Comparison of ENCODE assay signal across 8 cellular contexts in the genomic region with DNA sequence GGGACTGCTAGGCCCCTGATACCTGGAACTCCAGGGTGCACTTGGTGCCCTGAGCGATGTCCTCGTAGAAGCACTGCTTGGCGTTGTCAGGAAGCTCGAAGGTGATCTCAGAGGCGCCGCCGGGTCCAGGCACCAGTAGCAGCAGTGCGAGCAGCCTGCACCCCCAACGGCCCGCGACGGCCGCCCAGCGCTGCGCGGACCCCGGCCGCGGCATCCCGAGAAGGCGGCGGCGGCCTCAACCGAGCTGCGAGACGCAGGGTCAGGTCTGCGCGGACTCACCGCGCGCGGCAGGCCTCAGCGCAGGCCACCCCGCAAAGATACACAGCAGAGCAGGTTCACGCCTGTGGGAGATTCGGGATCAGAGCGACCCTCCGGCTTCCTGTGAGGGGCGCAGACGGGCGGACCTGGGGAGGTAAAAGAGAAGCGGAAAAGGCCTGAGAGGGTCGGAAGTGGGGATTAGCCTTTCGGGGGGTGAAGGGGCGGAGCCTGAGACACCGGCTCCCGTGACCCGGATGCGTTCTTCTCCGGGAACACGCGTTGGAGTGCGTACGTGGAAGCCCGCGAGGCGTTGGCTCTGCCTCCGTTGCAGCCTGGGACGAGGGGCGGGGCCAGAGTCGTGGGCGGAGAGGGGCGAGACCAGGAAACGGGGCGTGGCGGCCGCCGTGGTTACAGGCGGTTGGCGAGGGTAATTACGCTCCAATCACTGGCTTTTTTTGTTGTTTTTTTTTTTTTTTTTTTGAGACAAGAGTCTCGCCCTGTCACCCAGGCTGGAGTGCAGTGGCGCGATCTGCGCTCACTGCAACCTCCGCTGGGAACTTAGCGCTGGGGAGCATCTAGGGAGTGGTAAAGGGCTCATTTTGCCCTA. TPM values are rescaled to one million over a fixed set of nuclear protein-coding genes. Genes with fewer than 3 reads are reported as not detected.
DNase-seq lines count a peak whose midpoint lies in the region; ATAC-seq, FAIRE-seq and TF ChIP-seq lines count a peak whose summit lies in the region.

Gene TMED7 (minus strand): TSS at position 458 of the 865 bp plus-strand sequence. CDS start 244 bp downstream, at position 214.

- H3K14ac ChIP-seq in H1 (ENCODE audit: insufficient read length): no peak within 1 kb of the TSS

- DNase-seq in COLO668 (lab: John Stamatoyannopoulos, UW; ENCODE audit: unreplicated experiment) (peak; percentile 96), HT1080 (ENCODE audit: low read depth) (peak; percentile 98), NOMO-1 treated with DMSO at 0.1 percent for 48 hours (lab: John Stamatoyannopoulos, UW; ENCODE audit: unreplicated experiment) (peak; percentile 98), H1 (ENCODE audit: low read depth in 1 of 2, low spot score in 2 of 2) (peak; percentile 85 to 95), memory B cell (ENCODE audit: low spot score in 2 of 2) (peak; percentile 96 to 99)
- peak; percentile 100 for DNase-seq in activated CD8-positive, alpha-beta memory T cell treated with anti-CD3 and anti-CD28 coated beads for 4 hours (ENCODE audit: low read depth in 2 of 2)
- DNase-seq in stimulated activated CD8-positive, alpha-beta memory T cell treated with anti-CD3 and anti-CD28 coated beads, Interleukin-12 subunit alpha, Interleukin-12 subunit beta, amount 100 ng/mL, for 24 hours (ENCODE audit: extremely low read depth): peak; percentile 100

- peaks cover 2% of the 10 kb centered on the region for H3K36me3 Mint-ChIP-seq in memory B cell

- no peak for TF ChIP-seq EP300 in H1 (IDR thresholded peaks at IDR 0.05; ENCODE audit: borderline replicate concordance in 1 of 2, low read depth in 2 of 2, low read length in 2 of 2)

- H3K4ac ChIP-seq in H1 (replicated peaks; ENCODE audit: insufficient read length, low read depth, low read length): peak within 1 kb of the TSS; percentile 53

- H3K27ac Mint-ChIP-seq in memory B cell: no peak within 1 kb of the TSS

- H3K4me2 ChIP-seq in H1 (ENCODE audit: insufficient read depth in 1 of 2, low read depth in 2 of 2, low read length in 2 of 2): peak within 1 kb of the TSS; percentile 66 to 86

- H3K4me1 ChIP-seq in H1 (replicated peaks in 1 of 4; ENCODE audit: control insufficient read depth in 3 of 4, insufficient read depth in 4 of 4, low read length in 3 of 4): no peaks in the 10 kb centered on the region; a peak in 2 of 7 replicates

- POLR2A ChIA-PET in H1 (lab: Charles Lee; ENCODE audit: partially characterized antibody): interaction anchor here (0.9 to 2.4 kb wide), 6 partner anchors 61 to 330 kb away, joined by 3 to 11 read pairs (median 4); partner anchors contain the start of genes AP3S1, ATG12, CCDC112 and CDO1

- H3K36me3 ChIP-seq in H1 (ENCODE audit: control insufficient read depth in 2 of 4, insufficient read depth in 4 of 4, low read length in 3 of 4): peaks cover 0 to 3% (median 0%) of the 10 kb centered on the region in 4 experiments; a peak in 1 of 8 replicates

- no peak within 1 kb of the TSS; the same call in 1 of the 2 replicates for H3K18ac ChIP-seq in H1 (ENCODE audit: extremely low read depth, low read length)

- H3K4me3 ChIP-seq in H1 (ENCODE audit: extremely low read depth in 1 of 4, insufficient read depth in 2 of 4, low read depth in 3 of 4, low read length in 4 of 4): peak within 1 kb of the TSS; percentile 86 to 96 (median 94)

- no peak for FAIRE-seq in H1 (lab: Jason Lieb, UNC)

- no peak within 1 kb of the TSS for H3K4me3 Mint-ChIP-seq in memory B cell

- H3K23ac ChIP-seq in H1 (ENCODE audit: insufficient read length): no peak within 1 kb of the TSS

- no peak; a peak in 1 of 4 replicates for TF ChIP-seq RAD21 in H1 (IDR thresholded peaks at IDR 0.05 in 1 of 2, conservative IDR thresholded peaks at IDR 0.05 in 1 of 2; ENCODE audit: low read depth in 2 of 2, low read length in 2 of 2)

- peaks cover 6% of the 10 kb centered on the region; the same call in 1 of the 2 replicates for H3K23me2 ChIP-seq in H1 (ENCODE audit: low read depth, low read length)

- ATAC-seq in GM21360 (IDR thresholded peaks at IDR 0.05; ENCODE audit: unreplicated experiment) (peak; percentile 89), memory B cell (ENCODE audit: low read depth) (peak; percentile 88)

- peak within 1 kb of the TSS; percentile 73 for H4K8ac ChIP-seq in H1 (ENCODE audit: extremely low read depth, insufficient read depth, low read length)

- no peak within 1 kb of the TSS for H2BK120ac ChIP-seq in H1 (replicated peaks; ENCODE audit: low read depth, low read length)

- H3K9me3 Mint-ChIP-seq in memory B cell: no peaks in the 10 kb centered on the region

- H3K79me1 ChIP-seq in H1 (ENCODE audit: low read depth, low read length): peaks cover 2% of the 10 kb centered on the region; the same call in 1 of the 2 replicates

- no peak; a peak in 1 of 4 replicates for TF ChIP-seq CTCF in H1 (IDR thresholded peaks at IDR 0.05; ENCODE audit: control extremely low read depth in 1 of 3, insufficient read depth in 1 of 3, low read depth in 1 of 3, low read length in 3 of 3)

- peak within 1 kb of the TSS; percentile 30; the same call in 1 of the 2 replicates for H3K27ac ChIP-seq in H1 (ENCODE audit: low read depth, low read length)

- no peak within 1 kb of the TSS for H3K56ac ChIP-seq in H1 (replicated peaks; ENCODE audit: insufficient read length, low read depth, low read length)

- no peaks in the 10 kb centered on the region for H3K27me3 ChIP-seq in H1 (replicated peaks in 1 of 4; ENCODE audit: control insufficient read depth in 3 of 4, extremely low read depth in 1 of 4, insufficient read depth in 3 of 4, low read length in 3 of 4)

- H2BK12ac ChIP-seq in H1 (ENCODE audit: low read depth, low read length): no peak within 1 kb of the TSS

- H3K79me2 ChIP-seq in H1 (ENCODE audit: control insufficient read depth in 1 of 2, insufficient read depth in 2 of 2, low read length in 2 of 2): peaks cover 7 to 55% of the 10 kb centered on the region in 2 experiments

- no peak within 1 kb of the TSS for H2BK20ac ChIP-seq in H1 (ENCODE audit: low read length)

- no peak within 1 kb of the TSS for H2AK5ac ChIP-seq in H1 (ENCODE audit: low read depth, low read length)

- peak within 1 kb of the TSS; percentile 46 to 86 (median 76) for H3K9ac ChIP-seq in H1 (replicated peaks in 1 of 4; ENCODE audit: extremely low read depth in 1 of 4, low read depth in 3 of 4, low read length in 3 of 4)

- H4K20me1 ChIP-seq in H1 (replicated peaks in 1 of 2; ENCODE audit: control insufficient read depth in 1 of 2, insufficient read depth in 2 of 2, low read length in 2 of 2): peaks cover 4 to 8% of the 10 kb centered on the region in 2 experiments

- no peak; a peak in 1 of 3 replicates for TF ChIP-seq POLR2A in H1 (IDR thresholded peaks at IDR 0.05; ENCODE audit: control extremely low read depth in 1 of 2, low read depth in 2 of 2, low read length in 2 of 2)

- H3K4me1 Mint-ChIP-seq in memory B cell: peaks cover 12% of the 10 kb centered on the region

- CTCF ChIA-PET in H1 (lab: Charles Lee; ENCODE audit: partially characterized antibody): interaction anchor here (0.6 to 1.6 kb wide), 5 partner anchors 10 to 445 kb away, joined by 3 to 7 read pairs (median 4); no protein-coding TSS in a partner anchor

- 1% methylated on average over 72 of the region's 77 CpGs; no CpG with 5 or more reads in 1 of the 2 experiments for whole genome bisulfite sequencing in H1 (ENCODE audit: extremely low coverage in 1 of 2, insufficient coverage in 1 of 2, insufficient read length in 1 of 2, insufficient replicate concordance in 2 of 2, low coverage in 1 of 2, low lambda C conversion rate in 2 of 2, missing lambda C conversion rate in 1 of 2), 2 experiments

- H3K27me3 Mint-ChIP-seq in memory B cell: no peaks in the 10 kb centered on the region

- H2AFZ ChIP-seq in H1 (ENCODE audit: low read length): peak within 1 kb of the TSS; percentile 82; the same call in 1 of the 2 replicates

- H2BK15ac ChIP-seq in H1 (ENCODE audit: low read length): no peak within 1 kb of the TSS; the same call in 1 of the 2 replicates

- peak within 1 kb of the TSS; percentile 88 for H4K5ac ChIP-seq in H1 (ENCODE audit: insufficient read length, low read depth, low read length)

- H4K91ac ChIP-seq in H1 (replicated peaks; ENCODE audit: insufficient read length, low read length): peak within 1 kb of the TSS; percentile 82

- no peaks in the 10 kb centered on the region for H3K9me3 ChIP-seq in H1 (ENCODE audit: insufficient read depth in 2 of 2, low read depth in 1 of 2, low read length in 1 of 2)

- peak within 1 kb of the TSS; percentile 77 for H2BK5ac ChIP-seq in H1 (ENCODE audit: low read depth, low read length)

TF ChIP-seq in H1, 55 proteins besides CTCF, POLR2A, EP300 and RAD21 (continues in another document):
- TF ChIP-seq TEAD4 (IDR thresholded peaks at IDR 0.05; ENCODE audit: low read depth, low read length): no peak
- peak; percentile 67; the same call in 1 of the 2 replicates for TF ChIP-seq TBP (IDR thresholded peaks at IDR 0.05; ENCODE audit: low read depth, low read length)
- TF ChIP-seq BRCA1 (IDR thresholded peaks at IDR 0.05; ENCODE audit: low read depth, low read length): no peak
- peak in 1 of 2 experiments; percentile 55; a peak in 1 of 4 replicates for TF ChIP-seq SIN3A (conservative IDR thresholded peaks at IDR 0.05 in 1 of 2, IDR thresholded peaks at IDR 0.05 in 1 of 2; ENCODE audit: low read depth in 1 of 2, low read length in 2 of 2)
- TF ChIP-seq BCL11A (IDR thresholded peaks at IDR 0.05; ENCODE audit: low read depth in 2 of 2, low read length in 2 of 2): no peak
- TF ChIP-seq GTF2F1 (IDR thresholded peaks at IDR 0.05; ENCODE audit: borderline replicate concordance, low read depth, low read length): no peak

RNA-seq across cellular contexts. Expression of gene TMED7, which starts in this region (rescaled TPM):
- 180 and 288 TPM in 2 replicates for total RNA-seq in HT1080 (2014; rRNA removed; shearing (Covaris generic))
- polyA plus RNA-seq in HT1080 (2015; cell fraction: cytosol; rRNA removed): 155 and 176 TPM in 2 replicates
- polyA plus RNA-seq in HT1080 (2015; cell fraction: nucleus; rRNA removed): 141 and 153 TPM in 2 replicates
- total RNA-seq in H1 (2021; fragmentation: NEBNext Ultra II Directional; extraction: Animal tissue kit (Norgen Biotek cat#: 25700)): 72.8 and 75.2 TPM in 2 replicates
- 43.8 and 83.0 TPM in 2 replicates for polyA plus RNA-seq in H1 (2011; rRNA removed)
- polyA plus RNA-seq in H1 (2011; cell fraction: cytosol; rRNA removed): 38.7 TPM
- 64.8 TPM for polyA plus RNA-seq in H1 (2011; cell fraction: nucleus; rRNA removed)
- 26.1 to 30.6 TPM (median 28.5 TPM) in 4 replicates for polyA plus RNA-seq in H1 (2012, experiment 1 of 2)
- 3.8 TPM for polyA plus RNA-seq in H1 (2012, experiment 2 of 2)
- 51.9 TPM for polyA plus RNA-seq in H1 (2013, experiment 1 of 2)
- polyA plus RNA-seq in H1 (2013, experiment 2 of 2): 57.4 TPM
- 26.3 and 33.2 TPM in 2 replicates for polyA minus RNA-seq in H1 (2011; rRNA and poly(A)+ RNA removed)
- polyA minus RNA-seq in H1 (2011; cell fraction: cytosol; rRNA and poly(A)+ RNA removed): 64.7 TPM
- polyA minus RNA-seq in H1 (2011; cell fraction: nucleus; rRNA and poly(A)+ RNA removed): 41.7 TPM

Comparison
In these comparisons a context has a peak if more than half of its experiments do, and no peak if none do; other contexts are left out.
1. Peak in every context shown above with its lines: DNase-seq, ATAC-seq, H3K4me3 ChIP-seq and H3K27ac ChIP-seq.